1 cellular context compared by ENCODE assay signal in the genomic region with DNA sequence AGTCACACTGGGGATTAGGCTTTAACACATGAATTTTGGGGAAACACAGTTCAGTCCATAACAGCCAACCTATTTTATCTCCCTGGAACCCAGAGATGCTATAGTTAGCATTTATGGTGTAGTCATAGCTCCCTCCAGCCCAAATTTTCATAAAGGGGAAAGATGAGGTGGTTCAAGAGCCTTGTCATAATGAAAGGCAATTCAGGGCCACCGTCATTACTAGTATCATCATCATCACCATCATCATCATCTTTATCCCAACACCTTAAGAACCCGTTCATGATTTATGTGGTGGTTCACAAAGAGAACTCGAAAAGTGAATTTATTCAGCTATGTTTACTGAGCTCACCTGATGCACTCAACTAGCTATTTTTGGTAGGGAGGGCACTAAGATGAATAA.
TF ChIP-seq lines count a peak whose summit lies in the region.

No MANE protein-coding gene starts in this region.

TF ChIP-seq in HepG2, 621 proteins besides CTCF, POLR2A, EP300 and RAD21:
- TF ChIP-seq ZNF17 (CRISPR knock-in tag; IDR thresholded peaks at IDR 0.05): no peak
- no peak for TF ChIP-seq ZNF205 (CRISPR knock-in tag; IDR thresholded peaks at IDR 0.05)
- TF ChIP-seq CREB1 (IDR thresholded peaks at IDR 0.05): 0 out of 2 replicates have a peak, but pooled peaks have one; percentile 26
- TF ChIP-seq CREB1 (CRISPR knock-in tag; IDR thresholded peaks at IDR 0.05): no peak
- no peak for TF ChIP-seq TCF7L2 (IDR thresholded peaks at IDR 0.05; ENCODE audit: low read depth, low read length)
- no peak for TF ChIP-seq ZNF451 (CRISPR knock-in tag; IDR thresholded peaks at IDR 0.05)
- TF ChIP-seq PCBP2 (optimal IDR thresholded peaks at IDR 0.05; ENCODE audit: low read depth, low read length, poor library complexity, severe bottlenecking): no peak
- no peak for TF ChIP-seq ZNF34 (CRISPR knock-in tag; IDR thresholded peaks at IDR 0.05; ENCODE audit: borderline replicate concordance)
- TF ChIP-seq, protein P1, sequence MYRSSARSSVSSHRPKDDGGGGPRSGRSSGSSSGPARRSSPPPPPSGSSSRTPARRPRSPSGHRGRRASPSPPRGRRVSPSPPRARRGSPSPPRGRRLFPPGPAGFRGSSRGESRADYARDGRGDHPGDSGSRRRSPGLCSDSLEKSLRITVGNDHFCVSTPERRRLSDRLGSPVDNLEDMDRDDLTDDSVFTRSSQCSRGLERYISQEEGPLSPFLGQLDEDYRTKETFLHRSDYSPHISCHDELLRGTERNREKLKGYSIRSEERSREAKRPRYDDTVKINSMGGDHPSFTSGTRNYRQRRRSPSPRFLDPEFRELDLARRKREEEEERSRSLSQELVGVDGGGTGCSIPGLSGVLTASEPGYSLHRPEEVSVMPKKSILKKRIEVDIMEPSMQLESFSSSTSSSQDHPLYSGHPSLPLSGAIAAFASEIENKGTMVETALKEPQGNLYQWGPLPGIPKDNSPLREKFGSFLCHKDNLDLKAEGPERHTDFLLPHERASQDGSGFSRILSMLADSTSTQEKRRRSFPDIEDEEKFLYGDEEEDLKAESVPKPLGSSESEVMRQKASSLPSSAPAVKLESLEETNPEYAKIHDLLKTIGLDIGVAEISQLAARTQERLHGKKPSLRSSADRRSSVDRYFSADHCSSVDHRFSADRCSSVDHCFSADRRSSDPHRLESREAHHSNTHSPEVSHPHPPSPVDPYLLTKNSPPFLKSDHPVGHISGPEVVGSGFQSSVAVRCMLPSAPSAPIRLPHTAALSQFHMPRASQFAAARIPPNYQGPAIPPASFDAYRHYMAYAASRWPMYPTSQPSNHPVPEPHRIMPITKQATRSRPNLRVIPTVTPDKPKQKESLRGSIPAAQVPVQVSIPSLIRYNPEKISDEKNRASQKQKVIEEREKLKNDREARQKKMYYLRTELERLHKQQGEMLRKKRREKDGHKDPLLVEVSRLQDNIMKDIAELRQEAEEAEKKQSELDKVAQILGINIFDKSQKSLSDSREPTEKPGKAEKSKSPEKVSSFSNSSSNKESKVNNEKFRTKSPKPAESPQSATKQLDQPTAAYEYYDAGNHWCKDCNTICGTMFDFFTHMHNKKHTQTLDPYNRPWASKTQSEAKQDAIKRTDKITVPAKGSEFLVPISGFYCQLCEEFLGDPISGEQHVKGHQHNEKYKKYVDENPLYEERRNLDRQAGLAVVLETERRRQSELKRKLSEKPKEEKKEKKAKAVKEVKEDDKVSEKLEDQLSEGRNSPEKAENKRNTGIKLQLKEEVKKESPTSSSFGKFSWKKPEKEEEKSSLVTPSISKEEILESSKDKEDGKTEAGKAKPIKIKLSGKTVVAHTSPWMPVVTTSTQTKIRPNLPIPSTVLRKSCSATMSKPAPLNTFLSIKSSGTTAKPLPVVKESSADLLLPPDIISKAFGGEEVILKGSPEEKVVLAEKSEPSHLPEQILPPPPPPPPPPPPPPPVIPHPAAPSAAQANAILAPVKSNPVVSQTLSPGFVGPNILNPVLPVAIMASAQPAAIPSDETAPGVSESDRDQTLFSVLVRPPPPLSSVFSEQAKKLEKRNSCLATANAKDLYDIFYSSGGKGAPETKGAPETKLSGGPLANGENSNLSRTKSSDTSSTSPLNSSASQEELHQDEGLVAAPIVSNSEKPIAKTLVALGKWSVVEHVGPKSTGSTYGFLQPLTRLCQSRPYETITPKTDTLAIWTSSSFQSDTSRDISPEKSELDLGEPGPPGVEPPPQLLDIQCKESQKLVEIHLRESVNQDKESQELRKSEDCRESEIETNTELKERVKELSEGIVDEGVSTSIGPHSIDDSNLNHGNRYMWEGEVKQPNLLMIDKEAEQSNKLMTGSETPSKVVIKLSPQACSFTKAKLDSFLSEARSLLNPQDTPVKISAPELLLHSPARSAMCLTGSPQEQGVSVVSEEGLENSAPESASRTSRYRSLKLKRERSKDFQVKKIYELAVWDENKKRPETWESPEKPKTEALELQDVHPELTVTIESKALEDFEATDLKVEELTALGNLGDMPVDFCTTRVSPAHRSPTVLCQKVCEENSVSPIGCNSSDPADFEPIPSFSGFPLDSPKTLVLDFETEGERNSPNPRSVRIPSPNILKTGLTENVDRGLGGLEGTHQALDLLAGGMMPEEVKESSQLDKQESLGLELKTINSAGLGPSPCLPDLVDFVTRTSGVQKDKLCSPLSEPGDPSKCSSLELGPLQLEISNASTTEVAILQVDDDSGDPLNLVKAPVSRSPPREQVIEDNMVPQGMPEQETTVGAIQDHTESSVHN (CRISPR knock-in tag; IDR thresholded peaks at IDR 0.05): no peak
- no peak for TF ChIP-seq MATR3 (CRISPR knock-in tag; IDR thresholded peaks at IDR 0.05)
